ENCODE assay signal across 1 cellular context in genomic region chr9:19156026-19156474, GRCh38.
TF ChIP-seq lines count a peak whose summit lies in the region.

No MANE protein-coding gene starts in this region.

TF ChIP-seq in HepG2, 621 proteins besides CTCF, POLR2A, EP300 and RAD21 (continued from another document and continues in another):
- TF ChIP-seq, protein P1, sequence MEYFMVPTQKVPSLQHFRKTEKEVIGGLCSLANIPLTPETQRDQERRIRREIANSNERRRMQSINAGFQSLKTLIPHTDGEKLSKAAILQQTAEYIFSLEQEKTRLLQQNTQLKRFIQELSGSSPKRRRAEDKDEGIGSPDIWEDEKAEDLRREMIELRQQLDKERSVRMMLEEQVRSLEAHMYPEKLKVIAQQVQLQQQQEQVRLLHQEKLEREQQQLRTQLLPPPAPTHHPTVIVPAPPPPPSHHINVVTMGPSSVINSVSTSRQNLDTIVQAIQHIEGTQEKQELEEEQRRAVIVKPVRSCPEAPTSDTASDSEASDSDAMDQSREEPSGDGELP (IDR thresholded peaks at IDR 0.05; ENCODE audit: borderline replicate concordance, low read depth) = no peak
- TF ChIP-seq HOXD1 (CRISPR knock-in tag; IDR thresholded peaks at IDR 0.05) (no peak), ZNF230 (CRISPR knock-in tag; IDR thresholded peaks at IDR 0.05) (no peak), SALL1 (CRISPR knock-in tag; IDR thresholded peaks at IDR 0.05) (no peak; the same call in 1 of the 2 replicates), ZNF121 (CRISPR knock-in tag; IDR thresholded peaks at IDR 0.05) (no peak), STAT6 (CRISPR knock-in tag; IDR thresholded peaks at IDR 0.05; ENCODE audit: borderline replicate concordance) (no peak), SP1 (IDR thresholded peaks at IDR 0.05) (no peak), SP1 (CRISPR knock-in tag; IDR thresholded peaks at IDR 0.05) (no peak), ZNF260 (CRISPR knock-in tag; IDR thresholded peaks at IDR 0.05; ENCODE audit: borderline replicate concordance, low read depth) (no peak), KLF6 (CRISPR knock-in tag; IDR thresholded peaks at IDR 0.05) (no peak), ZNF773 (CRISPR knock-in tag; IDR thresholded peaks at IDR 0.05; ENCODE audit: borderline replicate concordance) (no peak), MAFF (IDR thresholded peaks at IDR 0.05; ENCODE audit: low read depth, low read length) (no peak), ZNF784 (CRISPR knock-in tag; IDR thresholded peaks at IDR 0.05; ENCODE audit: borderline replicate concordance) (no peak), NCOR1 (IDR thresholded peaks at IDR 0.05; ENCODE audit: borderline replicate concordance, low read length) (no peak), ZNF3 (CRISPR knock-in tag; IDR thresholded peaks at IDR 0.05) (no peak), ZNF768 (CRISPR knock-in tag; IDR thresholded peaks at IDR 0.05) (no peak), ZNF143 (CRISPR knock-in tag; IDR thresholded peaks at IDR 0.05) (no peak), CCAR2 (optimal IDR thresholded peaks at IDR 0.05; ENCODE audit: low read depth, low read length) (no peak), MIXL1 (CRISPR knock-in tag; IDR thresholded peaks at IDR 0.05) (no peak), SNRNP70 (IDR thresholded peaks at IDR 0.05; ENCODE audit: low read depth, low read length) (no peak), CSRNP1 (CRISPR knock-in tag; IDR thresholded peaks at IDR 0.05) (no peak), U2AF1 (optimal IDR thresholded peaks at IDR 0.05; ENCODE audit: low read depth, low read length) (no peak), TBL1XR1 (IDR thresholded peaks at IDR 0.05; ENCODE audit: borderline replicate concordance, low read length, partially characterized antibody) (no peak), RFXANK (CRISPR knock-in tag; IDR thresholded peaks at IDR 0.05) (no peak), ZBTB10 (CRISPR knock-in tag; IDR thresholded peaks at IDR 0.05; ENCODE audit: borderline replicate concordance) (no peak), ZNF382 (CRISPR knock-in tag; IDR thresholded peaks at IDR 0.05; ENCODE audit: borderline replicate concordance) (no peak), ELF3 (CRISPR knock-in tag; IDR thresholded peaks at IDR 0.05) (no peak), ZNF33B (CRISPR knock-in tag; IDR thresholded peaks at IDR 0.05) (no peak), KDM3A (CRISPR knock-in tag; IDR thresholded peaks at IDR 0.05; ENCODE audit: low read depth) (no peak), ZBTB8A (CRISPR knock-in tag; IDR thresholded peaks at IDR 0.05; ENCODE audit: borderline replicate concordance, low read depth) (no peak), ZFP91 (CRISPR knock-in tag; IDR thresholded peaks at IDR 0.05; ENCODE audit: borderline replicate concordance) (peak; percentile 44), ZBTB26 (CRISPR knock-in tag; IDR thresholded peaks at IDR 0.05; ENCODE audit: borderline replicate concordance) (no peak), SCMH1 (CRISPR knock-in tag; IDR thresholded peaks at IDR 0.05; ENCODE audit: borderline replicate concordance) (no peak), PITX1 (CRISPR knock-in tag; IDR thresholded peaks at IDR 0.05) (no peak), NCOA1 (CRISPR knock-in tag; IDR thresholded peaks at IDR 0.05) (no peak), PPARG (CRISPR knock-in tag; conservative IDR thresholded peaks at IDR 0.05) (peak; percentile 76; the same call in 1 of the 2 replicates), KDM6A (CRISPR knock-in tag; IDR thresholded peaks at IDR 0.05; ENCODE audit: low read depth) (no peak), GTF3A (CRISPR knock-in tag; conservative IDR thresholded peaks at IDR 0.05) (no peak), ZBTB7B (CRISPR knock-in tag; IDR thresholded peaks at IDR 0.05) (no peak), STAG1 (CRISPR knock-in tag; IDR thresholded peaks at IDR 0.05) (peak; percentile 8; the same call in 1 of the 2 replicates), RBM22 (optimal IDR thresholded peaks at IDR 0.05; ENCODE audit: low read length) (no peak), BORCS8-MEF2B (CRISPR knock-in tag; IDR thresholded peaks at IDR 0.05) (no peak), CBFB (CRISPR knock-in tag; IDR thresholded peaks at IDR 0.05) (peak; percentile 25; the same call in 1 of the 2 replicates), ZNF709 (CRISPR knock-in tag; IDR thresholded peaks at IDR 0.05) (no peak), ZNF550 (CRISPR knock-in tag; IDR thresholded peaks at IDR 0.05; ENCODE audit: borderline replicate concordance) (no peak), CENPX (CRISPR knock-in tag; IDR thresholded peaks at IDR 0.05) (no peak), TP53 (CRISPR knock-in tag; conservative IDR thresholded peaks at IDR 0.05) (no peak), ZFYVE20 (CRISPR knock-in tag; IDR thresholded peaks at IDR 0.05; ENCODE audit: borderline replicate concordance, low read depth) (no peak), ZNF563 (CRISPR knock-in tag; IDR thresholded peaks at IDR 0.05) (no peak), TBX3 (IDR thresholded peaks at IDR 0.05; ENCODE audit: borderline replicate concordance) (peak; percentile 27; the same call in 1 of the 2 replicates), RFX1 (IDR thresholded peaks at IDR 0.05) (no peak), NFIC (IDR thresholded peaks at IDR 0.05; ENCODE audit: low read length) (peak; percentile 62; the same call in 1 of the 2 replicates)
- TF ChIP-seq, protein P2, sequence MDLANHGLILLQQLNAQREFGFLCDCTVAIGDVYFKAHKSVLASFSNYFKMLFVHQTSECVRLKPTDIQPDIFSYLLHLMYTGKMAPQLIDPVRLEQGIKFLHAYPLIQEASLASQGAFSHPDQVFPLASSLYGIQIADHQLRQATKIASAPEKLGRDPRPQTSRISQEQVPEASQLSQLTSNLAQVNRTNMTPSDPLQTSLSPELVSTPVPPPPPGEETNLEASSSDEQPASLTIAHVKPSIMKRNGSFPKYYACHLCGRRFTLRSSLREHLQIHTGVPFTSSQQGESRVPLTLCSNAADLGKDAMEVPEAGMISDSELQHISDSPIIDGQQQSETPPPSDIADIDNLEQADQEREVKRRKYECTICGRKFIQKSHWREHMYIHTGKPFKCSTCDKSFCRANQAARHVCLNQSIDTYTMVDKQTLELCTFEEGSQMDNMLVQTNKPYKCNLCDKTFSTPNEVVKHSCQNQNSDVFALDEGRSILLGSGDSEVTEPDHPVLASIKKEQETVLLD (CRISPR knock-in tag; IDR thresholded peaks at IDR 0.05; ENCODE audit: low read depth) = no peak
- TF ChIP-seq, protein P3, sequence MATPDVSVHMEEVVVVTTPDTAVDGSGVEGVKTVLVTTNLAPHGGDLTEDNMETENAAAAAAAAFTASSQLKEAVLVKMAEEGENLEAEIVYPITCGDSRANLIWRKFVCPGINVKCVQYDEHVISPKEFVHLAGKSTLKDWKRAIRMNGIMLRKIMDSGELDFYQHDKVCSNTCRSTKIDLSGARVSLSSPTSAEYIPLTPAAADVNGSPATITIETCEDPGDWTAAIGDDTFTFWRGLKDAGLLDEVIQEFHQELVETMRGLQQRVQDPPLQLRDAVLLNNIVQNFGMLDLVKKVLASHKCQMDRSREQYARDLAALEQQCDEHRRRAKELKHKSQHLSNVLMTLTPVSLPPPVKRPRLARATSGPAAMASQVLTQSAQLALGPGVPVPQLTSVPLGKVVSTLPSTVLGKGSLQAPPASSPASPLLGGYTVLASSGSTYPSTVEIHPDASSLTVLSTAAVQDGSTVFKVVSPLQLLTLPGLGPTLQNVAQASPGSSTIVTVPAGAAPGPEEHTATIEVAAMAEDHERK (CRISPR knock-in tag; IDR thresholded peaks at IDR 0.05; ENCODE audit: low read depth) = no peak
- TF ChIP-seq, protein P4, sequence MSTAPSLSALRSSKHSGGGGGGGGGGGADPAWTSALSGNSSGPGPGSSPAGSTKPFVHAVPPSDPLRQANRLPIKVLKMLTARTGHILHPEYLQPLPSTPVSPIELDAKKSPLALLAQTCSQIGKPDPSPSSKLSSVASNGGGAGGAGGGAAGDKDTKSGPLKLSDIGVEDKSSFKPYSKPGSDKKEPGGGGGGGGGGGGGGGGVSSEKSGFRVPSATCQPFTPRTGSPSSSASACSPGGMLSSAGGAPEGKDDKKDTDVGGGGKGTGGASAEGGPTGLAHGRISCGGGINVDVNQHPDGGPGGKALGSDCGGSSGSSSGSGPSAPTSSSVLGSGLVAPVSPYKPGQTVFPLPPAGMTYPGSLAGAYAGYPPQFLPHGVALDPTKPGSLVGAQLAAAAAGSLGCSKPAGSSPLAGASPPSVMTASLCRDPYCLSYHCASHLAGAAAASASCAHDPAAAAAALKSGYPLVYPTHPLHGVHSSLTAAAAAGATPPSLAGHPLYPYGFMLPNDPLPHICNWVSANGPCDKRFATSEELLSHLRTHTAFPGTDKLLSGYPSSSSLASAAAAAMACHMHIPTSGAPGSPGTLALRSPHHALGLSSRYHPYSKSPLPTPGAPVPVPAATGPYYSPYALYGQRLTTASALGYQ (CRISPR knock-in tag; IDR thresholded peaks at IDR 0.05) = no peak
